1 cellular context compared by ENCODE assay signal in genomic region chr17:45016823-45017222, GRCh38.
TF ChIP-seq lines count a peak whose summit lies in the region.

No MANE protein-coding gene starts in this region.

TF ChIP-seq in K562, 482 proteins besides CTCF, POLR2A, EP300 and RAD21:
- TF ChIP-seq NR3C1 (CRISPR knock-in tag; IDR thresholded peaks at IDR 0.05) (no peak), ARID1B (IDR thresholded peaks at IDR 0.05) (no peak), PHF20 (IDR thresholded peaks at IDR 0.05; ENCODE audit: partially characterized antibody) (peak; percentile 24), JUNB (CRISPR knock-in tag; conservative IDR thresholded peaks at IDR 0.05) (no peak), XRCC5 (IDR thresholded peaks at IDR 0.05; ENCODE audit: low read depth, low read length) (no peak), NUFIP1 (IDR thresholded peaks at IDR 0.05; ENCODE audit: partially characterized antibody) (no peak), JUN (IDR thresholded peaks at IDR 0.05; ENCODE audit: borderline replicate concordance, low read depth, low read length) (peak; percentile 65; the same call in 1 of the 2 replicates), JUN (CRISPR knock-in tag; IDR thresholded peaks at IDR 0.05; ENCODE audit: borderline replicate concordance) (no peak), RCOR1 (IDR thresholded peaks at IDR 0.05; ENCODE audit: borderline replicate concordance in 1 of 2, low read depth in 2 of 2, low read length in 2 of 2) (0 out of 4 replicates have a peak, but pooled peaks of 1 of the 2 experiments have one; percentile 23), DPF2 (IDR thresholded peaks at IDR 0.05) (peak; percentile 38; the same call in 1 of the 2 replicates), HDAC8 (tag; IDR thresholded peaks at IDR 0.05) (no peak), SMARCA4 (IDR thresholded peaks at IDR 0.05) (0 out of 2 replicates have a peak, but pooled peaks have one; percentile 35), BCOR (IDR thresholded peaks at IDR 0.05) (peak; percentile 43), MTA2 (IDR thresholded peaks at IDR 0.05; ENCODE audit: low read depth) (no peak), CBFA2T3 (IDR thresholded peaks at IDR 0.05) (no peak), HBP1 (CRISPR knock-in tag; IDR thresholded peaks at IDR 0.05) (no peak), ZNF512 (tag; IDR thresholded peaks at IDR 0.05) (no peak), ATF3 (IDR thresholded peaks at IDR 0.05) (peak; percentile 86), ATF3 (CRISPR knock-in tag; conservative IDR thresholded peaks at IDR 0.05) (no peak), GTF3C2 (IDR thresholded peaks at IDR 0.05; ENCODE audit: borderline replicate concordance, extremely low read depth, insufficient read length) (no peak), TRIM25 (IDR thresholded peaks at IDR 0.05; ENCODE audit: borderline replicate concordance) (no peak), FOSL1 (tag; conservative IDR thresholded peaks at IDR 0.05) (peak; percentile 81), BRF1 (IDR thresholded peaks at IDR 0.05; ENCODE audit: borderline replicate concordance, extremely low read depth, insufficient read length) (no peak), POLR2AphosphoS2 (IDR thresholded peaks at IDR 0.05; ENCODE audit: low read length) (no peak), CTBP1 (IDR thresholded peaks at IDR 0.05; ENCODE audit: borderline replicate concordance) (0 out of 2 replicates have a peak, but pooled peaks have one; percentile 13), TCF15 (CRISPR knock-in tag; IDR thresholded peaks at IDR 0.05) (no peak), TRIM28 (IDR thresholded peaks at IDR 0.05) (no peak), RBM39 (optimal IDR thresholded peaks at IDR 0.05; ENCODE audit: low read depth, low read length) (no peak), CC2D1A (IDR thresholded peaks at IDR 0.05) (0 out of 2 replicates have a peak, but pooled peaks have one; percentile 31), JUND (IDR thresholded peaks at IDR 0.05; ENCODE audit: borderline replicate concordance, low read depth, low read length) (peak; percentile 90), JUND (tag; IDR thresholded peaks at IDR 0.05; ENCODE audit: borderline replicate concordance, low read depth, low read length) (peak; percentile 85; the same call in 2 of the 3 replicates)
TF ChIP-seq in K562: peak in this region for 11.
